ENCODE assay signal across 8 cellular contexts in genomic region chr5:96933764-96934163, GRCh38. TPM values are rescaled to one million over a fixed set of nuclear protein-coding genes. Genes with fewer than 3 reads are reported as not detected.
A peak's percentile ranks its signal among the peaks of the same experiment; 100 is the strongest.
DNase-seq lines count a peak whose midpoint lies in the region; ATAC-seq and TF ChIP-seq lines count a peak whose summit lies in the region.

No MANE protein-coding gene starts in this region.

- H3K27ac ChIP-seq in left ventricle myocardium inferior (replicated peaks): peak overlapping the region; percentile 98
- peak overlapping the region; percentile 95 to 99 for H3K27ac ChIP-seq in lung (ENCODE audit: low read depth in 1 of 2, low read length in 1 of 2)
- H3K27ac ChIP-seq in aorta (ENCODE audit: low read depth in 1 of 2, low read length in 2 of 2): peak overlapping the region; percentile 57 to 96

- peaks cover 28% of the 10 kb centered on the region for H3K36me3 Mint-ChIP-seq in activated naive CD8-positive, alpha-beta T cell treated with anti-CD3 and anti-CD28 coated beads, Interleukin-2, amount 10 ng/mL, durations not matched to agents 7 days and 5 days

- peaks cover 38% of the 10 kb centered on the region for H3K4me1 Mint-ChIP-seq in activated naive CD8-positive, alpha-beta T cell treated with anti-CD3 and anti-CD28 coated beads, Interleukin-2, amount 10 ng/mL, durations not matched to agents 7 days and 5 days

- H3K9me3 Mint-ChIP-seq in activated naive CD8-positive, alpha-beta T cell treated with anti-CD3 and anti-CD28 coated beads, Interleukin-2, amount 10 ng/mL, durations not matched to agents 7 days and 5 days: no peaks in the 10 kb centered on the region

- DNase-seq in left ventricle myocardium inferior (no peak), left cardiac atrium (no peak), lung (ENCODE audit: low spot score) (no peak), aorta (no peak), OCI-M2 (lab: John Stamatoyannopoulos, UW; ENCODE audit: unreplicated experiment) (no peak)
- DNase-seq in activated naive CD8-positive, alpha-beta T cell treated with anti-CD3 and anti-CD28 coated beads, Interleukin-2, amount 10 ng/mL, durations not matched to agents 7 days and 5 days: no peak

- TF ChIP-seq CTCF in left ventricle myocardium inferior (IDR thresholded peaks at IDR 0.05; ENCODE audit: borderline replicate concordance) (no peak), lung (IDR thresholded peaks at IDR 0.05; ENCODE audit: control extremely low read depth, extremely low read depth) (no peak)

- H3K4me3 ChIP-seq in left ventricle myocardium inferior (peak overlapping the region; percentile 88), lung (no peak overlapping the region), aorta (ENCODE audit: low read length in 2 of 2) (peak overlapping the region; percentile 73 to 87)

- no peak for ATAC-seq in left cardiac atrium
- ATAC-seq in activated naive CD8-positive, alpha-beta T cell treated with anti-CD3 and anti-CD28 coated beads, Interleukin-2, amount 10 ng/mL, durations not matched to agents 7 days and 5 days (ENCODE audit: low read depth): no peak
- ATAC-seq in lung (ENCODE audit: insufficient read depth, low FRiP score): no peak
- ATAC-seq in aorta (ENCODE audit: low FRiP score): no peak
- no peak for ATAC-seq in GM18868 (IDR thresholded peaks at IDR 0.05; ENCODE audit: unreplicated experiment)
- no peak for ATAC-seq in GM21528 (IDR thresholded peaks at IDR 0.05; ENCODE audit: low FRiP score, unreplicated experiment)

- WGBS in lung, 2 donors: 36 to 42% methylated on average over 4 of the region's 4 CpGs
- 53 to 59% methylated on average over 4 of the region's 4 CpGs for WGBS in aorta, 2 donors

- POLR2A ChIA-PET in activated naive CD8-positive, alpha-beta T cell treated with anti-CD3 and anti-CD28 coated beads, Interleukin-2, amount 10 ng/mL, durations not matched to agents 7 days and 5 days (lab: Charles Lee): interaction anchor here (0.9 to 2.2 kb wide), 12 partner anchors 8 to 126 kb away, joined by 3 to 19 read pairs (median 6); partner anchors contain the start of gene ERAP1

- H3K4me1 ChIP-seq in left ventricle myocardium inferior (peaks cover 81% of the 10 kb centered on the region), lung (ENCODE audit: control insufficient read depth in 2 of 2, insufficient read depth in 2 of 2, low read length in 2 of 2) (peaks cover 3 to 25% of the 10 kb centered on the region in 2 donors), aorta (ENCODE audit: control insufficient read depth in 1 of 2, insufficient read depth in 2 of 2, low read length in 2 of 2) (no peaks in the 10 kb centered on the region)

- H3K27me3 Mint-ChIP-seq in activated naive CD8-positive, alpha-beta T cell treated with anti-CD3 and anti-CD28 coated beads, Interleukin-2, amount 10 ng/mL, durations not matched to agents 7 days and 5 days: no peaks in the 10 kb centered on the region

- H3K9me3 ChIP-seq in left ventricle myocardium inferior (replicated peaks): no peaks in the 10 kb centered on the region
- H3K9me3 ChIP-seq in lung (ENCODE audit: control insufficient read depth in 2 of 2, insufficient read depth in 1 of 2, low read length in 1 of 2): no peaks in the 10 kb centered on the region
- H3K9me3 ChIP-seq in aorta (ENCODE audit: control insufficient read depth, low read length): no peaks in the 10 kb centered on the region

- no peaks in the 10 kb centered on the region for H3K27me3 ChIP-seq in left ventricle myocardium inferior (ENCODE audit: low read depth)
- H3K27me3 ChIP-seq in lung (ENCODE audit: control insufficient read depth, insufficient read depth): no peaks in the 10 kb centered on the region
- no peaks in the 10 kb centered on the region for H3K27me3 ChIP-seq in aorta (ENCODE audit: control insufficient read depth in 1 of 2, insufficient read depth in 2 of 2, low read length in 1 of 2)

- H3K27ac Mint-ChIP-seq in activated naive CD8-positive, alpha-beta T cell treated with anti-CD3 and anti-CD28 coated beads, Interleukin-2, amount 10 ng/mL, durations not matched to agents 7 days and 5 days: peak overlapping the region; percentile 99

- H3K4me3 Mint-ChIP-seq in activated naive CD8-positive, alpha-beta T cell treated with anti-CD3 and anti-CD28 coated beads, Interleukin-2, amount 10 ng/mL, durations not matched to agents 7 days and 5 days: peak overlapping the region; percentile 95

- H3K36me3 ChIP-seq in left ventricle myocardium inferior (no peaks in the 10 kb centered on the region), lung (ENCODE audit: control insufficient read depth in 2 of 2, insufficient read depth in 2 of 2, low read length in 2 of 2) (no peaks in the 10 kb centered on the region), aorta (ENCODE audit: control insufficient read depth in 1 of 2, insufficient read depth in 2 of 2, low read length in 1 of 2) (no peaks in the 10 kb centered on the region)

- intact Hi-C loops in left ventricle myocardium inferior (cut with micrococcal nuclease) (no loop called here), left cardiac atrium (cut with DNase I) (no loop called here), aorta (cut with DNase I) (loop anchor here (5.0 to 10.0 kb wide), 3 partner anchors 56 to 129 kb away; partner anchors contain the start of genes ERAP1 (in 1 of the 2) and ERAP2 (in 1 of the 2))

RNA-seq across cellular contexts. Expression of gene LNPEP, which starts 2.1 kb away (rescaled TPM):
- 56.8 TPM for total RNA-seq in left ventricle myocardium inferior
- 10 to 100 TPM; 54.3 to 59.6 TPM for total RNA-seq in left cardiac atrium
- total RNA-seq in activated naive CD8-positive, alpha-beta T cell treated with anti-CD3 and anti-CD28 coated beads, Interleukin-2, amount 10 ng/mL, durations not matched to agents 7 days and 5 days: 100 to 1,000 TPM; 100 to 106 TPM
- 10 to 100 TPM; 32.8 to 78.9 TPM for total RNA-seq in lung
- 1 to 10 TPM; 4.6 to 5.2 TPM for polyA plus RNA-seq in lung
- total RNA-seq in aorta: 10 to 100 TPM; 51.9 to 69.8 TPM
- polyA plus RNA-seq in aorta: 1 to 10 TPM; 3.1 to 7.0 TPM

RNA-seq across cellular contexts. Expression of gene ERAP2, which starts 57.5 kb away (rescaled TPM):
- total RNA-seq in left ventricle myocardium inferior (6.7 TPM), left cardiac atrium (1 to 10 TPM; 6.5 to 9.5 TPM), lung (10 to 100 TPM in 1 of 2 donors, 1 to 10 TPM in 1; 4.9 to 11.6 TPM), aorta (10 to 100 TPM; 10.8 to 24.2 TPM)
- 100 to 1,000 TPM; 107 to 110 TPM for total RNA-seq in activated naive CD8-positive, alpha-beta T cell treated with anti-CD3 and anti-CD28 coated beads, Interleukin-2, amount 10 ng/mL, durations not matched to agents 7 days and 5 days
- polyA plus RNA-seq in lung (10 to 100 TPM in 1 of 2 donors, 1 to 10 TPM in 1; 2.8 to 19.8 TPM), aorta (1 to 10 TPM in 1 of 2 donors, under 1 TPM in 1; 0.63 to 1.0 TPM)

Comparison
In these comparisons a context has a peak if more than half of its experiments do, and no peak if none do; other contexts are left out.
1. RNA of gene ERAP2, which starts 57.5 kb away (total RNA-seq): 107 to 110 TPM in activated naive CD8-positive, alpha-beta T cell treated with anti-CD3 and anti-CD28 coated beads, Interleukin-2, amount 10 ng/mL, durations not matched to agents 7 days and 5 days; 10.8 to 24.2 TPM in aorta, 4.9 to 11.6 TPM in lung, 6.5 to 9.5 TPM in left cardiac atrium and 6.7 TPM in left ventricle myocardium inferior (single experiment); every median in the first group is over 4 times any median in the second.
2. intact Hi-C loops: an anchor here in aorta (5.0 to 10.0 kb wide); none called in left ventricle myocardium inferior and left cardiac atrium.
3. Peak in every context shown above with its lines, with median percentiles within 50 percentile points of each other: H3K27ac ChIP-seq.